ENCODE assay signal across 26 cellular contexts in genomic region chr6:42915737-42916136, GRCh38. TPM values are rescaled to one million over a fixed set of nuclear protein-coding genes. Genes with fewer than 3 reads are reported as not detected.
A peak's percentile ranks its signal among the peaks of the same experiment; 100 is the strongest.
DNase-seq lines count a peak whose midpoint lies in the region; ATAC-seq and TF ChIP-seq lines count a peak whose summit lies in the region.
"Had no signal": no experiment of that assay in that cellular context is flagged by ENCODE, and none has a peak within 500 bp of the region (broad histone marks: within the 10 kb centered on the region; RNA-seq: fewer than 3 reads in every experiment).

Gene PTCRA (plus strand): TSS chr6:42916053. CDS start chr6:42916070, 17 bp downstream.

- H3K27ac ChIP-seq in DOHH2 (ENCODE audit: low read depth, low read length), result no peak within 1 kb of the TSS
- H3K27ac ChIP-seq in neuronal stem cell (replicated peaks; ENCODE audit: low read length), result no peak within 1 kb of the TSS
- H3K27ac ChIP-seq in suprapubic skin, result no peak within 1 kb of the TSS
- H3K27ac ChIP-seq: epithelial cell of prostate, foreskin keratinocyte, hepatocyte, left lung, sigmoid colon, vagina had no signal

- TF ChIP-seq EP300 in suprapubic skin (IDR thresholded peaks at IDR 0.05), result no peak

- TF ChIP-seq CTCF in DOHH2 (IDR thresholded peaks at IDR 0.05; ENCODE audit: low read depth, low read length, poor library complexity, severe bottlenecking), result no peak
- no peak for TF ChIP-seq CTCF in suprapubic skin (IDR thresholded peaks at IDR 0.05)

- no peak within 1 kb of the TSS for H3K9ac ChIP-seq in neuronal stem cell (ENCODE audit: low read depth, low read length, poor library complexity)

- H3K4ac ChIP-seq in neuronal stem cell (ENCODE audit: low read length), result peak within 1 kb of the TSS; percentile 42

- H4K8ac ChIP-seq in neuronal stem cell (ENCODE audit: low read depth, low read length), result no peak within 1 kb of the TSS

- no peak for TF ChIP-seq POLR2A in suprapubic skin (IDR thresholded peaks at IDR 0.05)

- WGBS in neuronal stem cell (ENCODE audit: extremely low coverage in 2 of 2, insufficient read length in 2 of 2, insufficient replicate concordance in 1 of 2), 2 donors, result no CpG with 5 or more reads among the region's 10 CpGs
- no CpG with 5 or more reads among the region's 10 CpGs for WGBS in suprapubic skin

- H2BK120ac ChIP-seq in neuronal stem cell (ENCODE audit: low read depth, low read length), result peak within 1 kb of the TSS; percentile 61

- H4K20me1 ChIP-seq in DOHH2 (ENCODE audit: control insufficient read depth, insufficient read depth, low read depth, low read length), result no peaks in the 10 kb centered on the region

- peak within 1 kb of the TSS; percentile 38 for H3K14ac ChIP-seq in neuronal stem cell (ENCODE audit: low read length)

- H3K4me2 ChIP-seq in DOHH2 (ENCODE audit: low read length) (peak within 1 kb of the TSS; percentile 39), neuronal stem cell (ENCODE audit: insufficient read depth, low read length, poor library complexity, severe bottlenecking) (no peak within 1 kb of the TSS)
- H3K4me2 ChIP-seq: hepatocyte had no signal

- H3K23ac ChIP-seq in neuronal stem cell (ENCODE audit: low read depth, low read length, poor library complexity), result no peak within 1 kb of the TSS

- no peak within 1 kb of the TSS for H3K4me3 ChIP-seq in DOHH2 (ENCODE audit: low read length)
- no peak within 1 kb of the TSS for H3K4me3 ChIP-seq in neuronal stem cell (ENCODE audit: low read length in 2 of 2)
- no peak within 1 kb of the TSS for H3K4me3 ChIP-seq in suprapubic skin
- H3K4me3 ChIP-seq: hepatocyte, left lung, sigmoid colon, vagina had no signal

- H2AK5ac ChIP-seq in neuronal stem cell (ENCODE audit: low read depth, low read length), result no peak within 1 kb of the TSS

- peak within 1 kb of the TSS; percentile 59 for H2AFZ ChIP-seq in neuronal stem cell (ENCODE audit: low read length)
- H2AFZ ChIP-seq: hepatocyte had no signal

- peak within 1 kb of the TSS; percentile 90 for H2BK5ac ChIP-seq in neuronal stem cell (ENCODE audit: low read length)

- H3K18ac ChIP-seq in neuronal stem cell (ENCODE audit: low read length), result peak within 1 kb of the TSS; percentile 64

- H3K79me1 ChIP-seq in neuronal stem cell (ENCODE audit: low read depth, low read length), result peaks cover 2% of the 10 kb centered on the region

- DNase-seq in RPMI8226 (peak; percentile 13), neuronal stem cell (ENCODE audit: low spot score) (no peak), NOMO-1 treated with DMSO at 0.1 percent for 48 hours (lab: John Stamatoyannopoulos, UW; ENCODE audit: unreplicated experiment) (no peak), suprapubic skin (ENCODE audit: low spot score in 2 of 2) (no peak)
- DNase-seq: activated naive CD4-positive, alpha-beta T cell treated with anti-CD3 and anti-CD28 coated beads, Interleukin-2, amount 10 ng/mL, durations not matched to agents 7 days and 5 days; activated T-cell treated with anti-CD3 and anti-CD28 coated beads, Interleukin-2, amount 50 U/mL, for 4 hours; CD4-positive, CD25-positive, alpha-beta regulatory T cell; foreskin keratinocyte; immature natural killer cell; left lung; MV-4-11; NCI-H187; NCI-H2227 treated with DMSO at 0.1 percent for 48 hours; posterior cingulate gyrus; SIG-M5; sigmoid colon; stimulated activated CD4-positive, alpha-beta T cell treated with anti-CD3 and anti-CD28 coated beads, Interleukin-15, amount 100 ng/mL, for 24 hours had no signal

- H3K9me3 ChIP-seq in DOHH2 (ENCODE audit: control insufficient read depth, insufficient read depth, low read length), result no peaks in the 10 kb centered on the region
- no peaks in the 10 kb centered on the region for H3K9me3 ChIP-seq in neuronal stem cell (replicated peaks in 1 of 2; ENCODE audit: control insufficient read depth in 2 of 2, insufficient read depth in 1 of 2, low read depth in 1 of 2, low read length in 2 of 2)
- H3K9me3 ChIP-seq in suprapubic skin, result no peaks in the 10 kb centered on the region
- H3K9me3 ChIP-seq: left lung, sigmoid colon, vagina had no signal

- H3K36me3 ChIP-seq in DOHH2 (ENCODE audit: control insufficient read depth, low read length) (no peaks in the 10 kb centered on the region), neuronal stem cell (replicated peaks in 1 of 2; ENCODE audit: control insufficient read depth in 2 of 2, insufficient read depth in 2 of 2, low read length in 2 of 2) (no peaks in the 10 kb centered on the region), suprapubic skin (no peaks in the 10 kb centered on the region)
- H3K36me3 ChIP-seq: left lung, sigmoid colon, vagina had no signal

- H4K91ac ChIP-seq in neuronal stem cell (ENCODE audit: low read depth, low read length, poor library complexity), result no peak within 1 kb of the TSS

- no peak within 1 kb of the TSS for H2BK12ac ChIP-seq in neuronal stem cell (ENCODE audit: low read length)

- peaks cover 14% of the 10 kb centered on the region for H3K4me1 ChIP-seq in DOHH2 (ENCODE audit: control insufficient read depth, low read length)
- H3K4me1 ChIP-seq in neuronal stem cell (ENCODE audit: control insufficient read depth in 2 of 2, insufficient read depth in 1 of 2, low read depth in 1 of 2, low read length in 2 of 2), result no peaks in the 10 kb centered on the region
- H3K4me1 ChIP-seq in suprapubic skin, result peaks cover 7% of the 10 kb centered on the region
- H3K4me1 ChIP-seq: foreskin keratinocyte had no signal

- H3K79me2 ChIP-seq in DOHH2 (ENCODE audit: control insufficient read depth, low read length), result no peaks in the 10 kb centered on the region
- H3K79me2 ChIP-seq: hepatocyte had no signal

- H3K9me2 ChIP-seq in DOHH2 (replicated peaks; ENCODE audit: control insufficient read depth, low read length), result no peaks in the 10 kb centered on the region

- H2BK15ac ChIP-seq in neuronal stem cell (ENCODE audit: low read length), result peak within 1 kb of the TSS; percentile 83

- H3F3A ChIP-seq in DOHH2 (ENCODE audit: control insufficient read depth, insufficient read depth), result peaks cover 5% of the 10 kb centered on the region; the same call in 1 of the 2 replicates

- ATAC-seq in GM21423 (IDR thresholded peaks at IDR 0.05; ENCODE audit: unreplicated experiment) (peak; percentile 73), HG03520 (IDR thresholded peaks at IDR 0.05; ENCODE audit: unreplicated experiment) (no peak)
- ATAC-seq: foreskin keratinocyte, left lung had no signal

- H3K27me3 ChIP-seq in DOHH2 (ENCODE audit: control insufficient read depth, low read length) (no peaks in the 10 kb centered on the region), neuronal stem cell (ENCODE audit: control insufficient read depth in 3 of 3, insufficient read depth in 3 of 3, low read depth in 1 of 3, low read length in 3 of 3) (no peaks in the 10 kb centered on the region), suprapubic skin (peaks cover 17% of the 10 kb centered on the region)
- H3K27me3 ChIP-seq: hepatocyte, vagina had no signal

RNA-seq across cellular contexts. Expression of gene PTCRA, which starts in this region (rescaled TPM):
- not detected for polyA plus RNA-seq in neuronal stem cell (2013, experiment 1 of 2)
- polyA plus RNA-seq in neuronal stem cell (2013, experiment 2 of 2), result not detected
- not detected for total RNA-seq in suprapubic skin
- total RNA-seq: activated CD8-positive, alpha-beta memory T cell treated with anti-CD3 and anti-CD28 coated beads for 36 hours; activated T-cell treated with anti-CD3 and anti-CD28 coated beads, Interleukin-2, amount 50 U/mL, for 4 hours; astrocyte; foreskin keratinocyte; hepatocyte; sigmoid colon; vagina had no signal
- polyA plus RNA-seq: CD4-positive, CD25-positive, alpha-beta regulatory T cell; foreskin keratinocyte; hepatocyte; neural cell had no signal
